23 cellular contexts compared by ENCODE assay signal in the genomic region with DNA sequence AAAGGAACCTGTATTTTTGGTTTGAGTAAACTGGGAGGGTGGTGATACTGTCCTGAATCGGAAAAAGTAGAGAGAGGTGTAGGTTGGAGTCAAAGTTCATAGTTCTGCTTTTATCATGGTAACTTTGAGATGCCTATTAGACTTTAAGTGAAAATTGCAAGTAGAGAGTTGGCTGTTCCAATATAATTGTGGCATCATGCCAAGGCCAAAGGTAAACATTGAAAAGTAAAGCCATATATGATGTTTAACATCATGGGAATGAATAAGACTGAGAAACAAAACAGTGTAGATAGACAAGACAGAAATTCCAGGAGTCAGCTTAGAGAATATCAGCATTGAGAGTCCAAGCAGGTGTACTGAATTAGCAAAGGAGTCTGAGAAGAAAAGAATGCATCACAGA.
"Had no signal": no experiment of that assay in that cellular context is flagged by ENCODE, and none has a peak within 500 bp of the region (broad histone marks: within the 10 kb centered on the region; RNA-seq: fewer than 3 reads in every experiment).

No MANE protein-coding gene starts in this region.

- H3K9me3 ChIP-seq: esophagus muscularis mucosa, heart right ventricle, left lung, lower lobe of right lung had no signal

- H3K27ac ChIP-seq: coronary artery, dorsolateral prefrontal cortex, esophagus muscularis mucosa, foreskin keratinocyte, heart right ventricle, left lung, lower lobe of right lung had no signal

- FAIRE-seq: colon, endothelial cell of umbilical vein, frontal cortex, islet of Langerhans, keratinocyte had no signal

- DNase-seq: dermis blood vessel endothelial cell; dorsolateral prefrontal cortex; effector CD4-positive, alpha-beta T cell; effector memory CD4-positive, alpha-beta T cell; foreskin keratinocyte; glutamatergic neuron; head of caudate nucleus; heart right ventricle; hippocampal formation; left cardiac atrium; left lung; left ventricle myocardium superior; lower lobe of right lung; mesenchymal stem cell; midbrain; naive thymus-derived CD4-positive, alpha-beta T cell had no signal

- H3K27me3 ChIP-seq: esophagus muscularis mucosa, foreskin keratinocyte, left lung had no signal

- H3K4me1 ChIP-seq: esophagus muscularis mucosa, left lung, lower lobe of right lung had no signal

- H3K4me3 ChIP-seq: coronary artery, dorsolateral prefrontal cortex, esophagus muscularis mucosa, heart right ventricle, left lung, lower lobe of right lung had no signal

- H3K36me3 ChIP-seq: esophagus muscularis mucosa, heart right ventricle, left lung, lower lobe of right lung had no signal
